ENCODE assay signal across 18 cellular contexts in genomic region chr17:33112763-33113162, GRCh38.
DNase-seq lines count a peak whose midpoint lies in the region; ATAC-seq and TF ChIP-seq lines count a peak whose summit lies in the region.
"Had no signal": no experiment of that assay in that cellular context is flagged by ENCODE, and none has a peak within 500 bp of the region (broad histone marks: within the 10 kb centered on the region; RNA-seq: fewer than 3 reads in every experiment).

No MANE protein-coding gene starts in this region.

- H3K9me3 ChIP-seq in PC-3 (ENCODE audit: low read length) (no peaks in the 10 kb centered on the region), testis (no peaks in the 10 kb centered on the region)
- H3K9me3 ChIP-seq: heart right ventricle, SJCRH30 had no signal

- H3K4me1 ChIP-seq in PC-3 (ENCODE audit: insufficient read depth, low read length): peaks cover 20% of the 10 kb centered on the region
- no peaks in the 10 kb centered on the region for H3K4me1 ChIP-seq in mesendoderm (ENCODE audit: control insufficient read depth, low read depth, low read length)
- no peaks in the 10 kb centered on the region for H3K4me1 ChIP-seq in testis
- H3K4me1 ChIP-seq: parathyroid adenoma, SJCRH30 had no signal

- ATAC-seq in PC-3: peak; percentile 55
- ATAC-seq: heart right ventricle; naive thymus-derived CD4-positive, alpha-beta T cell had no signal

- H3K4me3 ChIP-seq in PC-3 (ENCODE audit: low read length) (no peak overlapping the region), mesendoderm (ENCODE audit: low read length) (no peak overlapping the region), testis (no peak overlapping the region)
- H3K4me3 ChIP-seq: heart right ventricle, SJCRH30 had no signal

- TF ChIP-seq CTCF in PC-3 (conservative IDR thresholded peaks at IDR 0.05; ENCODE audit: low read depth, low read length): no peak
- TF ChIP-seq CTCF in testis (IDR thresholded peaks at IDR 0.05): no peak

- no peak overlapping the region for H4K8ac ChIP-seq in mesendoderm (ENCODE audit: low read depth, low read length)

- H3K36me3 Mint-ChIP-seq in activated naive CD8-positive, alpha-beta T cell treated with anti-CD3 and anti-CD28 coated beads for 36 hours: no peaks in the 10 kb centered on the region
- H3K36me3 Mint-ChIP-seq: activated naive CD8-positive, alpha-beta T cell; naive thymus-derived CD4-positive, alpha-beta T cell had no signal

- no TSS peak for BruUV-seq in PC-3 (replicated peaks; lab: Mats Ljungman, UMichigan)

- peaks cover 4% of the 10 kb centered on the region for H3K27me3 Mint-ChIP-seq in activated naive CD8-positive, alpha-beta T cell treated with anti-CD3 and anti-CD28 coated beads for 36 hours

- H2BK5ac ChIP-seq in mesendoderm (ENCODE audit: low read length): no peak overlapping the region

- H3K4ac ChIP-seq in mesendoderm (ENCODE audit: low read depth, low read length): no peak overlapping the region

- H3F3A ChIP-seq in PC-3 (ENCODE audit: low read length, unreplicated experiment): peaks cover 7% of the 10 kb centered on the region

- no peak overlapping the region for H2AFZ ChIP-seq in PC-3 (ENCODE audit: low read length)
- H2AFZ ChIP-seq: parathyroid adenoma had no signal

- H3K36me3 ChIP-seq in PC-3 (ENCODE audit: low read depth, low read length) (no peaks in the 10 kb centered on the region), mesendoderm (ENCODE audit: control insufficient read depth, insufficient read depth, low read length) (no peaks in the 10 kb centered on the region), testis (ENCODE audit: low read depth, missing control alignments) (no peaks in the 10 kb centered on the region)
- H3K36me3 ChIP-seq: brain microvascular endothelial cell, heart right ventricle, SJCRH30 had no signal

- DNase-seq in ELF-1 (ENCODE audit: low read depth, low spot score) (peak; percentile 22), PC-3 (peak; percentile 92), epithelial cell of prostate (ENCODE audit: low read depth, low spot score) (peak; percentile 80), mesendoderm (peak; percentile 44), NCI-H748 (lab: John Stamatoyannopoulos, UW; ENCODE audit: unreplicated experiment) (no peak), testis (no peak)
- DNase-seq in activated naive CD8-positive, alpha-beta T cell treated with anti-CD3 and anti-CD28 coated beads for 36 hours: no peak
- DNase-seq in stimulated activated naive CD4-positive, alpha-beta T cell treated with Interleukin-2 at 50 U/mL for 16 hours (lab: John Stamatoyannopoulos, UW): no peak
- DNase-seq: brain microvascular endothelial cell; naive thymus-derived CD4-positive, alpha-beta T cell; NCI-H187 treated with DMSO at 0.1 percent for 48 hours; SJCRH30; substantia nigra had no signal

- no peaks in the 10 kb centered on the region for H3K27me3 ChIP-seq in PC-3 (ENCODE audit: low read length)
- H3K27me3 ChIP-seq in mesendoderm (ENCODE audit: insufficient read depth, low read length, poor library complexity): no peaks in the 10 kb centered on the region
- no peaks in the 10 kb centered on the region for H3K27me3 ChIP-seq in testis
- H3K27me3 ChIP-seq: brain microvascular endothelial cell had no signal

- H3K9ac ChIP-seq in PC-3 (ENCODE audit: low read length) (0 out of 2 replicates have a peak overlapping the region, but pooled peaks have one; percentile 47), mesendoderm (ENCODE audit: low read length) (no peak overlapping the region)
- H3K9ac ChIP-seq: parathyroid adenoma had no signal

- H3K9me2 ChIP-seq in PC-3 (replicated peaks; ENCODE audit: low read length): no peaks in the 10 kb centered on the region

- H3K4me3 Mint-ChIP-seq in activated naive CD8-positive, alpha-beta T cell treated with anti-CD3 and anti-CD28 coated beads for 36 hours: no peak overlapping the region
- H3K4me3 Mint-ChIP-seq: activated naive CD8-positive, alpha-beta T cell; B cell; dendritic cell treated with granulocyte-macrophage colony-stimulating factor and Interleukin-4, amounts not matched to agents 40 ng/mL and 50 ng/mL, for 4 days; naive thymus-derived CD4-positive, alpha-beta T cell had no signal

- WGBS in mesendoderm (ENCODE audit: extremely low coverage, insufficient coverage, low lambda C conversion rate): no CpG with 5 or more reads among the region's 4 CpGs
- WGBS in testis, 2 donors: 73 to 77% methylated on average over 4 of the region's 4 CpGs

- no peaks in the 10 kb centered on the region for H3K79me2 ChIP-seq in PC-3 (ENCODE audit: low read length)
- no peaks in the 10 kb centered on the region for H3K79me2 ChIP-seq in mesendoderm (ENCODE audit: control insufficient read depth, insufficient read depth, low read length)
- H3K79me2 ChIP-seq: parathyroid adenoma had no signal

- H3K56ac ChIP-seq in mesendoderm (ENCODE audit: low read length): no peak overlapping the region

- CTCF ChIA-PET in PC-3 (lab: Charles Lee): no interaction called here

- no peak overlapping the region for H2BK15ac ChIP-seq in mesendoderm (replicated peaks; ENCODE audit: low read depth)

- no peak overlapping the region for H2AK5ac ChIP-seq in mesendoderm (ENCODE audit: low read length)

- no peak overlapping the region for H4K5ac ChIP-seq in mesendoderm (ENCODE audit: low read length)

- no peaks in the 10 kb centered on the region for H3K79me1 ChIP-seq in mesendoderm (ENCODE audit: low read length)

- intact Hi-C loops in PC-3 (cut with micrococcal nuclease) (no loop called here), testis (cut with DNase I; ENCODE audit: low total_unique reads) (no loop called here)

- POLR2A ChIA-PET in PC-3 (lab: Charles Lee; ENCODE audit: unreplicated experiment): no interaction called here

- no peaks in the 10 kb centered on the region for H4K20me1 ChIP-seq in PC-3 (ENCODE audit: low read length)

- H3K4me2 ChIP-seq in PC-3 (ENCODE audit: low read length): peak overlapping the region; percentile 60
- H3K4me2 ChIP-seq in mesendoderm (ENCODE audit: low read length): no peak overlapping the region

- H2BK120ac ChIP-seq in mesendoderm (ENCODE audit: low read depth, low read length): no peak overlapping the region

- no peaks in the 10 kb centered on the region for H3K9me3 Mint-ChIP-seq in activated naive CD8-positive, alpha-beta T cell treated with anti-CD3 and anti-CD28 coated beads for 36 hours
- H3K9me3 Mint-ChIP-seq: dendritic cell treated with granulocyte-macrophage colony-stimulating factor and Interleukin-4, amounts not matched to agents 40 ng/mL and 50 ng/mL, for 4 days had no signal

- no peak overlapping the region for H3K18ac ChIP-seq in mesendoderm (ENCODE audit: low read length)

- no peaks in the 10 kb centered on the region for H3K4me1 Mint-ChIP-seq in activated naive CD8-positive, alpha-beta T cell treated with anti-CD3 and anti-CD28 coated beads for 36 hours
- H3K4me1 Mint-ChIP-seq: B cell; naive thymus-derived CD4-positive, alpha-beta T cell had no signal

- H3K27ac ChIP-seq in PC-3 (ENCODE audit: low read length) (peak overlapping the region; percentile 95), epithelial cell of prostate (peak overlapping the region; percentile 34), mesendoderm (ENCODE audit: low read depth, low read length) (no peak overlapping the region), testis (no peak overlapping the region)
- H3K27ac ChIP-seq: brain microvascular endothelial cell, heart right ventricle, parathyroid adenoma, SJCRH30 had no signal

- H3K27ac Mint-ChIP-seq in activated naive CD8-positive, alpha-beta T cell treated with anti-CD3 and anti-CD28 coated beads for 36 hours: no peak overlapping the region
- H3K27ac Mint-ChIP-seq: activated naive CD8-positive, alpha-beta T cell; B cell; dendritic cell treated with granulocyte-macrophage colony-stimulating factor and Interleukin-4, amounts not matched to agents 40 ng/mL and 50 ng/mL, for 4 days; naive thymus-derived CD4-positive, alpha-beta T cell had no signal

- TF ChIP-seq POLR2A in testis (IDR thresholded peaks at IDR 0.05): no peak

- H3K23ac ChIP-seq in mesendoderm (ENCODE audit: low read length): no peak overlapping the region

Comparison
In these comparisons a context has a peak if more than half of its experiments do, and no peak if none do; other contexts are left out.
1. DNase-seq: peak in ELF-1 (single experiment), PC-3 (single experiment), epithelial cell of prostate (single experiment) and mesendoderm (single experiment); none in activated naive CD8-positive, alpha-beta T cell treated with anti-CD3 and anti-CD28 coated beads for 36 hours (single experiment), NCI-H748 (single experiment), stimulated activated naive CD4-positive, alpha-beta T cell treated with Interleukin-2 at 50 U/mL for 16 hours (single experiment) and testis (single experiment).
2. H3K27ac ChIP-seq: peak in PC-3 (single experiment) and epithelial cell of prostate (single experiment); none in mesendoderm (single experiment) and testis (0 of 2).